In genomic region chr4:113243312-113243711, GRCh38 we compare ENCODE assay signal across 32 cellular contexts.
"Had no signal": no experiment of that assay in that cellular context is flagged by ENCODE, and none has a peak within 500 bp of the region (broad histone marks: within the 10 kb centered on the region; RNA-seq: fewer than 3 reads in every experiment).

No MANE protein-coding gene starts in this region.

- H3K4me3 ChIP-seq: coronary artery, dorsolateral prefrontal cortex, gastrocnemius medialis, hepatocyte, pancreas, prostate gland, sigmoid colon, stomach, thyroid gland, upper lobe of left lung, vagina had no signal

- H3K27ac Mint-ChIP-seq: activated naive CD4-positive, alpha-beta T cell treated with anti-CD3 and anti-CD28 coated beads for 36 hours; mesothelial cell of epicardium; naive thymus-derived CD4-positive, alpha-beta T cell; stimulated activated effector memory CD8-positive, alpha-beta T cell treated with anti-CD3 and anti-CD28 coated beads, Interleukin-12 subunit alpha, Interleukin-12 subunit beta, amount 100 ng/mL, for 72 hours had no signal

- H3K9me3 Mint-ChIP-seq: activated naive CD4-positive, alpha-beta T cell treated with anti-CD3 and anti-CD28 coated beads for 36 hours; mesothelial cell of epicardium; naive thymus-derived CD4-positive, alpha-beta T cell; stimulated activated effector memory CD8-positive, alpha-beta T cell treated with anti-CD3 and anti-CD28 coated beads, Interleukin-12 subunit alpha, Interleukin-12 subunit beta, amount 100 ng/mL, for 72 hours had no signal

- H3K4me3 Mint-ChIP-seq: activated naive CD4-positive, alpha-beta T cell treated with anti-CD3 and anti-CD28 coated beads for 36 hours; mesothelial cell of epicardium; naive thymus-derived CD4-positive, alpha-beta T cell; neural crest cell; stimulated activated effector memory CD8-positive, alpha-beta T cell treated with anti-CD3 and anti-CD28 coated beads, Interleukin-12 subunit alpha, Interleukin-12 subunit beta, amount 100 ng/mL, for 72 hours had no signal

- H2AFZ ChIP-seq: hepatocyte had no signal

- ATAC-seq: gastrocnemius medialis; left colon; naive thymus-derived CD4-positive, alpha-beta T cell; pancreas; stimulated activated effector memory CD8-positive, alpha-beta T cell treated with anti-CD3 and anti-CD28 coated beads, Interleukin-12 subunit alpha, Interleukin-12 subunit beta, amount 100 ng/mL, for 72 hours had no signal

- H3K4me1 Mint-ChIP-seq: mesothelial cell of epicardium; naive thymus-derived CD4-positive, alpha-beta T cell; neural crest cell; stimulated activated effector memory CD8-positive, alpha-beta T cell treated with anti-CD3 and anti-CD28 coated beads, Interleukin-12 subunit alpha, Interleukin-12 subunit beta, amount 100 ng/mL, for 72 hours had no signal

- H3K36me3 Mint-ChIP-seq: mesothelial cell of epicardium; naive thymus-derived CD4-positive, alpha-beta T cell; stimulated activated effector memory CD8-positive, alpha-beta T cell treated with anti-CD3 and anti-CD28 coated beads, Interleukin-12 subunit alpha, Interleukin-12 subunit beta, amount 100 ng/mL, for 72 hours had no signal

- H3K79me2 ChIP-seq: hepatocyte had no signal

- H3K27me3 ChIP-seq: brain microvascular endothelial cell, dorsolateral prefrontal cortex, gastrocnemius medialis, hepatocyte, pancreas, sigmoid colon, stomach, thyroid gland, upper lobe of left lung, vagina had no signal

- DNase-seq: activated CD4-positive, alpha-beta T cell treated with anti-CD3 and anti-CD28 coated beads for 4 hours; activated CD4-positive, alpha-beta T cell treated with anti-CD3 and anti-CD28 coated beads, Interleukin-2, amount 50 U/mL, for 4 hours; activated effector memory CD4-positive, alpha-beta T cell treated with anti-CD3 and anti-CD28 coated beads, Interleukin-2, amount 50 U/mL, for 16 hours; activated naive CD4-positive, alpha-beta T cell treated with anti-CD3 and anti-CD28 coated beads for 36 hours; activated T-cell treated with anti-CD3 and anti-CD28 coated beads for 4 hours; amniotic stem cell; brain microvascular endothelial cell; dorsolateral prefrontal cortex; effector memory CD4-positive, alpha-beta T cell; erythroblast; gastrocnemius medialis; kidney; left colon; mammary epithelial cell; naive thymus-derived CD4-positive, alpha-beta T cell; nucleus accumbens; pancreas; retina; sigmoid colon; small intestine; stimulated activated CD4-positive, alpha-beta T cell treated with anti-CD3 and anti-CD28 coated beads, Interleukin-4, amount 100 ng/mL, for 24 hours; stomach; T-helper 2 cell; thyroid gland; upper lobe of left lung had no signal

- H3K4me2 ChIP-seq: hepatocyte had no signal

- H3K4me1 ChIP-seq: gastrocnemius medialis, pancreas, prostate gland, sigmoid colon, stomach, thyroid gland, upper lobe of left lung, vagina had no signal

- H3K27ac ChIP-seq: brain microvascular endothelial cell, coronary artery, dorsolateral prefrontal cortex, gastrocnemius medialis, hepatocyte, pancreas, prostate gland, sigmoid colon, stomach, thyroid gland, upper lobe of left lung, vagina had no signal

- H3K9me3 ChIP-seq: gastrocnemius medialis, pancreas, prostate gland, sigmoid colon, stomach, thyroid gland, upper lobe of left lung, vagina had no signal

- H3K36me3 ChIP-seq: brain microvascular endothelial cell, pancreas, prostate gland, stomach, thyroid gland, upper lobe of left lung had no signal
